In genomic region chr17:80002690-80003490, GRCh38 we compare ENCODE assay signal across 18 cellular contexts. TPM values are rescaled to one million over a fixed set of nuclear protein-coding genes. Genes with fewer than 3 reads are reported as not detected.
"Had no signal": no experiment of that assay in that cellular context is flagged by ENCODE, and none has a peak within 500 bp of the region (broad histone marks: within the 10 kb centered on the region; RNA-seq: fewer than 3 reads in every experiment).

No MANE protein-coding gene starts in this region.

- H3K4me1 ChIP-seq: parathyroid adenoma had no signal

- H3K27ac Mint-ChIP-seq: activated CD4-positive, alpha-beta T cell treated with anti-CD3 and anti-CD28 coated beads, Interleukin-2, amount 10 ng/mL, durations not matched to agents 24 days and 14 days; activated naive CD8-positive, alpha-beta T cell treated with anti-CD3 and anti-CD28 coated beads, Interleukin-2, amount 50 U/mL, for 24 hours; activated T-helper 1 cell treated with anti-CD3 and anti-CD28 coated beads, Interleukin-12 subunit alpha, Interleukin-12 subunit beta, Interleukin-2, Interleukin-4 antibody, amounts not matched to agents 30 ng/mL and 10 ng/mL and 1 ng/mL, durations not matched to agents 14 hours and 24 hours and 36 hours; stimulated activated memory B cell treated with anti-CD40 and anti-IgM and Interleukin-4, amounts not matched to agents 10 μg/mL and 1 μg/mL and 100 μg/mL, for 72 hours; T-helper 2 cell treated with Interferon-gamma antibody and Interleukin-4, amounts not matched to agents 5 μg/mL and 100 μg/mL, for 36 hours had no signal

- H3K4me3 ChIP-seq: breast epithelium, lung, thyroid gland had no signal

- H3K27me3 Mint-ChIP-seq: activated naive CD8-positive, alpha-beta T cell treated with anti-CD3 and anti-CD28 coated beads, Interleukin-2, amount 50 U/mL, for 24 hours; stimulated activated memory B cell treated with anti-CD40 and anti-IgM and Interleukin-4, amounts not matched to agents 10 μg/mL and 1 μg/mL and 100 μg/mL, for 72 hours had no signal

- H3K9me3 ChIP-seq: breast epithelium, thyroid gland had no signal

- DNase-seq: activated CD4-positive, alpha-beta T cell treated with anti-CD3 and anti-CD28 coated beads, Interleukin-2, amount 10 ng/mL, durations not matched to agents 24 days and 14 days; activated CD4-positive, CD25-positive, alpha-beta regulatory T cell; activated naive CD4-positive, alpha-beta T cell; activated naive CD8-positive, alpha-beta T cell treated with anti-CD3 and anti-CD28 coated beads, Interleukin-2, amount 50 U/mL, for 24 hours; cerebellar nuclear complex; effector memory CD4-positive, alpha-beta T cell; foreskin melanocyte; immature natural killer cell; midbrain; naive B cell; stimulated activated CD4-positive, alpha-beta T cell treated with anti-CD3 and anti-CD28 coated beads, Interleukin-2, amount 100 ng/mL, for 48 hours; thyroid gland had no signal

- ATAC-seq: activated naive CD8-positive, alpha-beta T cell treated with anti-CD3 and anti-CD28 coated beads, Interleukin-2, amount 50 U/mL, for 24 hours; stimulated activated memory B cell treated with anti-CD40 and anti-IgM and Interleukin-4, amounts not matched to agents 10 μg/mL and 1 μg/mL and 100 μg/mL, for 72 hours had no signal

- H3K9me3 Mint-ChIP-seq: activated CD4-positive, alpha-beta T cell treated with anti-CD3 and anti-CD28 coated beads, Interleukin-2, amount 10 ng/mL, durations not matched to agents 24 days and 14 days; activated naive CD8-positive, alpha-beta T cell treated with anti-CD3 and anti-CD28 coated beads, Interleukin-2, amount 50 U/mL, for 24 hours; activated T-helper 1 cell treated with anti-CD3 and anti-CD28 coated beads, Interleukin-12 subunit alpha, Interleukin-12 subunit beta, Interleukin-2, Interleukin-4 antibody, amounts not matched to agents 30 ng/mL and 10 ng/mL and 1 ng/mL, durations not matched to agents 14 hours and 24 hours and 36 hours; immature natural killer cell; naive B cell; stimulated activated memory B cell treated with anti-CD40 and anti-IgM and Interleukin-4, amounts not matched to agents 10 μg/mL and 1 μg/mL and 100 μg/mL, for 72 hours; T-helper 2 cell treated with Interferon-gamma antibody and Interleukin-4, amounts not matched to agents 5 μg/mL and 100 μg/mL, for 36 hours had no signal

- H3K36me3 Mint-ChIP-seq: immature natural killer cell; naive B cell; stimulated activated memory B cell treated with anti-CD40 and anti-IgM and Interleukin-4, amounts not matched to agents 10 μg/mL and 1 μg/mL and 100 μg/mL, for 72 hours had no signal

- H3K36me3 ChIP-seq: breast epithelium, thyroid gland had no signal

- H3K27ac ChIP-seq: breast epithelium, parathyroid adenoma, thyroid gland had no signal

- H3K27me3 ChIP-seq: breast epithelium, thyroid gland had no signal

- H3K4me3 Mint-ChIP-seq: activated CD4-positive, alpha-beta T cell treated with anti-CD3 and anti-CD28 coated beads, Interleukin-2, amount 10 ng/mL, durations not matched to agents 24 days and 14 days; activated naive CD8-positive, alpha-beta T cell treated with anti-CD3 and anti-CD28 coated beads, Interleukin-2, amount 50 U/mL, for 24 hours; activated T-helper 1 cell treated with anti-CD3 and anti-CD28 coated beads, Interleukin-12 subunit alpha, Interleukin-12 subunit beta, Interleukin-2, Interleukin-4 antibody, amounts not matched to agents 30 ng/mL and 10 ng/mL and 1 ng/mL, durations not matched to agents 14 hours and 24 hours and 36 hours; immature natural killer cell; naive B cell; stimulated activated memory B cell treated with anti-CD40 and anti-IgM and Interleukin-4, amounts not matched to agents 10 μg/mL and 1 μg/mL and 100 μg/mL, for 72 hours; T-helper 2 cell treated with Interferon-gamma antibody and Interleukin-4, amounts not matched to agents 5 μg/mL and 100 μg/mL, for 36 hours had no signal

RNA-seq across cellular contexts. Expression of gene CCDC40, which starts 33.6 kb away (rescaled TPM):
- polyA plus RNA-seq: immature natural killer cell had no signal
